16 cellular contexts compared by ENCODE assay signal in genomic region chr15:90178468-90179435, GRCh38. TPM values are rescaled to one million over a fixed set of nuclear protein-coding genes. Genes with fewer than 3 reads are reported as not detected.
DNase-seq lines count a peak whose midpoint lies in the region; ATAC-seq, FAIRE-seq and TF ChIP-seq lines count a peak whose summit lies in the region.
"Had no signal": no experiment of that assay in that cellular context is flagged by ENCODE, and none has a peak within 500 bp of the region (broad histone marks: within the 10 kb centered on the region; RNA-seq: fewer than 3 reads in every experiment).

No MANE protein-coding gene starts in this region.

- no peak overlapping the region for H2AFZ ChIP-seq in OCI-LY1 (ENCODE audit: low read length)

- H3K9me2 ChIP-seq in OCI-LY1 (ENCODE audit: low read depth, low read length): no peaks in the 10 kb centered on the region

- TF ChIP-seq POLR2A in GM12891 (IDR thresholded peaks at IDR 0.05; ENCODE audit: low read depth, low read length): no peak

- no peaks in the 10 kb centered on the region for H3K36me3 Mint-ChIP-seq in memory B cell
- no peaks in the 10 kb centered on the region for H3K36me3 Mint-ChIP-seq in endothelial cell (ENCODE audit: low read depth, unreplicated experiment)
- H3K36me3 Mint-ChIP-seq: T-cell had no signal

- peak overlapping the region; percentile 41 for H3K27ac ChIP-seq in OCI-LY1 (ENCODE audit: low read depth, low read length, poor library complexity, severe bottlenecking)

- H3K27me3 Mint-ChIP-seq in memory B cell: no peaks in the 10 kb centered on the region
- peaks cover 2% of the 10 kb centered on the region for H3K27me3 Mint-ChIP-seq in endothelial cell (ENCODE audit: unreplicated experiment)
- H3K27me3 Mint-ChIP-seq: activated naive CD8-positive, alpha-beta T cell treated with anti-CD3 and anti-CD28 coated beads, Interleukin-2, amount 50 U/mL, for 24 hours had no signal

- H3K4me3 Mint-ChIP-seq in memory B cell (peak overlapping the region; percentile 82), endothelial cell (ENCODE audit: unreplicated experiment) (no peak overlapping the region)
- H3K4me3 Mint-ChIP-seq: activated naive CD8-positive, alpha-beta T cell treated with anti-CD3 and anti-CD28 coated beads, Interleukin-2, amount 50 U/mL, for 24 hours; T-cell had no signal

- H3F3A ChIP-seq in OCI-LY1 (ENCODE audit: insufficient read depth, low read length): peaks cover 5% of the 10 kb centered on the region; the same call in 1 of the 2 replicates

- H3K4me1 Mint-ChIP-seq in memory B cell (peaks cover 26% of the 10 kb centered on the region), endothelial cell (ENCODE audit: unreplicated experiment) (no peaks in the 10 kb centered on the region)

- H3K79me2 ChIP-seq in OCI-LY1 (ENCODE audit: insufficient read depth, low read length): no peaks in the 10 kb centered on the region

- H4K20me1 ChIP-seq in OCI-LY1 (ENCODE audit: insufficient read depth, low read length): no peaks in the 10 kb centered on the region

- H3K4me3 ChIP-seq in OCI-LY1 (ENCODE audit: low read depth, low read length, poor library complexity, severe bottlenecking): no peak overlapping the region
- H3K4me3 ChIP-seq: thyroid gland had no signal

- H3K27ac Mint-ChIP-seq in memory B cell (peak overlapping the region; percentile 71), endothelial cell (ENCODE audit: unreplicated experiment) (no peak overlapping the region)
- H3K27ac Mint-ChIP-seq: activated naive CD8-positive, alpha-beta T cell treated with anti-CD3 and anti-CD28 coated beads, Interleukin-2, amount 50 U/mL, for 24 hours had no signal

- no peaks in the 10 kb centered on the region for H3K9me3 ChIP-seq in OCI-LY1 (ENCODE audit: low read length)
- H3K9me3 ChIP-seq: thyroid gland had no signal

- no peaks in the 10 kb centered on the region for H3K27me3 ChIP-seq in OCI-LY1 (ENCODE audit: insufficient read depth, low read length)
- H3K27me3 ChIP-seq: thyroid gland had no signal

- peak; percentile 79 for ATAC-seq in GM21529 (IDR thresholded peaks at IDR 0.05; ENCODE audit: unreplicated experiment)
- ATAC-seq in memory B cell (ENCODE audit: low read depth): peak; percentile 78
- ATAC-seq: activated naive CD8-positive, alpha-beta T cell treated with anti-CD3 and anti-CD28 coated beads, Interleukin-2, amount 50 U/mL, for 24 hours; PC-3; T-cell had no signal

- FAIRE-seq in GM12891 (lab: Jason Lieb, UNC): peak; percentile 55
- FAIRE-seq: keratinocyte had no signal

- peak overlapping the region; percentile 0; the same call in 1 of the 2 replicates for H3K4me2 ChIP-seq in OCI-LY1 (ENCODE audit: low read length)

- H3K9me3 Mint-ChIP-seq in memory B cell: no peaks in the 10 kb centered on the region
- no peaks in the 10 kb centered on the region for H3K9me3 Mint-ChIP-seq in endothelial cell (ENCODE audit: unreplicated experiment)
- H3K9me3 Mint-ChIP-seq: activated naive CD8-positive, alpha-beta T cell treated with anti-CD3 and anti-CD28 coated beads, Interleukin-2, amount 50 U/mL, for 24 hours; T-cell had no signal

- H3K4me1 ChIP-seq in OCI-LY1 (ENCODE audit: insufficient read depth, low read length, severe bottlenecking): peaks cover 32% of the 10 kb centered on the region

- no peak overlapping the region for H3K9ac ChIP-seq in OCI-LY1 (ENCODE audit: low read length)

- DNase-seq in GM12891 (ENCODE audit: insufficient read length, low spot score) (no peak), memory B cell (ENCODE audit: low spot score in 2 of 2) (no peak), endothelial cell (ENCODE audit: low spot score) (no peak), islet precursor cell (no peak), putamen (ENCODE audit: low spot score) (no peak), NCI-H510A (lab: John Stamatoyannopoulos, UW) (no peak)
- DNase-seq: activated naive CD8-positive, alpha-beta T cell treated with anti-CD3 and anti-CD28 coated beads, Interleukin-2, amount 50 U/mL, for 24 hours; cerebellar nuclear complex; DND-41; NCI-H2171; PC-3; T-cell; thyroid gland had no signal

- TF ChIP-seq CTCF in OCI-LY1 (IDR thresholded peaks at IDR 0.05; ENCODE audit: low read length): no peak
- no peak for TF ChIP-seq CTCF in endothelial cell (IDR thresholded peaks at IDR 0.05; ENCODE audit: unreplicated experiment)

- no peaks in the 10 kb centered on the region for H3K36me3 ChIP-seq in OCI-LY1 (ENCODE audit: insufficient read depth, low read length)
- H3K36me3 ChIP-seq: thyroid gland had no signal

TF ChIP-seq in GM12891, 5 proteins besides CTCF, POLR2A, EP300 and RAD21:
- TF ChIP-seq SPI1 (IDR thresholded peaks at IDR 0.05; ENCODE audit: low read depth, low read length) (peak; percentile 73), POU2F2 (IDR thresholded peaks at IDR 0.05; ENCODE audit: low read depth, low read length) (no peak)

RNA-seq across cellular contexts. Expression of gene SEMA4B, which starts 22.4 kb away (rescaled TPM):
- 8.2 TPM for polyA plus RNA-seq in GM12891 (2012; ENCODE audit: low read depth, missing spikeins)
- total RNA-seq in endothelial cell (ENCODE audit: unreplicated experiment): 11.2 TPM

RNA-seq across cellular contexts. Expression of gene CIB1, which starts 55.0 kb away (rescaled TPM):
- polyA plus RNA-seq in GM12891 (2012; ENCODE audit: low read depth, missing spikeins): 88.7 TPM
- total RNA-seq in endothelial cell (ENCODE audit: unreplicated experiment): 19.8 TPM

RNA-seq across cellular contexts. Expression of gene GDPGP1, which starts 55.3 kb away (rescaled TPM):
- polyA plus RNA-seq in GM12891 (2012; ENCODE audit: low read depth, missing spikeins): 2.0 TPM
- total RNA-seq in endothelial cell (ENCODE audit: unreplicated experiment): 7.7 TPM
